20 cellular contexts compared by ENCODE assay signal in the genomic region with DNA sequence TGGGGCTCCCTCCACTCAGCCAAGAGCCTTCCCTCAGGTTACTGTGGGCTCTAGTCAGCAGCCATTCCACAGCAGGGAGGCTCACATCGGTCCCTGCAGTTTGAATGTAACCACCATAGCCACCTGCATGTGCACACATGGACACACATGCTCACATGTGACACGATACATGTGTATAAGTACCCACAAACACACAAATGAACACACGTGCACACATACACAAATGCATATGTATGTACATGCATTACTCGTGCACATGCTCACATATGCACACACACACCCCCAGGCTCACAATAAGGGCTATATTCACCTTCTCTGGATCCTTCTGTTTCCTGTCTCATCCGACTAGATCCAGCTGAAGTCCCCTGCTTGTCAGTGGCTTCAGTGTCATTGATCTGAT. TPM values are rescaled to one million over a fixed set of nuclear protein-coding genes. Genes with fewer than 3 reads are reported as not detected.
A peak's percentile ranks its signal among the peaks of the same experiment; 100 is the strongest.
DNase-seq lines count a peak whose midpoint lies in the region; ATAC-seq, FAIRE-seq and TF ChIP-seq lines count a peak whose summit lies in the region.
"Had no signal": no experiment of that assay in that cellular context is flagged by ENCODE, and none has a peak within 500 bp of the region (broad histone marks: within the 10 kb centered on the region; RNA-seq: fewer than 3 reads in every experiment).

No MANE protein-coding gene starts in this region.

- peaks cover 20% of the 10 kb centered on the region for H3K4me1 Mint-ChIP-seq in T-helper 2 cell treated with Interferon-gamma antibody and Interleukin-4, amounts not matched to agents 5 μg/mL and 100 μg/mL, for 36 hours (ENCODE audit: low read depth)
- peaks cover 76% of the 10 kb centered on the region for H3K4me1 Mint-ChIP-seq in stimulated activated memory B cell treated with anti-CD40 and anti-IgM and Interleukin-4, amounts not matched to agents 10 μg/mL and 1 μg/mL and 100 μg/mL, for 72 hours

- H4K20me1 ChIP-seq in GM12878 (ENCODE audit: control insufficient read depth, insufficient read depth): no peaks in the 10 kb centered on the region

- in situ Hi-C loops in GM12878 (cut with MboI): no loop called here

- BruUV-seq in GM12878 (replicated peaks; lab: Mats Ljungman, UMichigan): TSS peak; percentile 88

- DNase-seq in T-helper 2 cell treated with Interferon-gamma antibody and Interleukin-4, amounts not matched to agents 5 μg/mL and 100 μg/mL, for 36 hours (ENCODE audit: low spot score): no peak
- DNase-seq in T-helper 2 cell: no peak
- no peak for DNase-seq in GM12891 (ENCODE audit: insufficient read length, low spot score)
- no peak for DNase-seq in GM12878 (ENCODE audit: low read depth, low spot score)
- DNase-seq in COR-L47 (lab: John Stamatoyannopoulos, UW): no peak
- DNase-seq in effector CD8-positive, alpha-beta T cell (lab: John Stamatoyannopoulos, UW): no peak
- DNase-seq: 8988T, DMS53, NCI-H1092, NCI-H146, NCI-H2081, NCI-H510A treated with DMSO at 0.1 percent for 48 hours, Peyer's patch, SK-N-SH had no signal

- peaks cover 34% of the 10 kb centered on the region for H3K27me3 Mint-ChIP-seq in T-helper 2 cell treated with Interferon-gamma antibody and Interleukin-4, amounts not matched to agents 5 μg/mL and 100 μg/mL, for 36 hours (ENCODE audit: low read depth)
- peaks cover 18% of the 10 kb centered on the region for H3K27me3 Mint-ChIP-seq in stimulated activated memory B cell treated with anti-CD40 and anti-IgM and Interleukin-4, amounts not matched to agents 10 μg/mL and 1 μg/mL and 100 μg/mL, for 72 hours

- intact Hi-C loops in GM12878 (cut with micrococcal nuclease; ENCODE audit: unreplicated experiment): loop anchor here (2.0 to 5.0 kb wide), 4 partner anchors 32 to 252 kb away; a partner anchor contains a TSS

- POLR2A ChIA-PET in GM12878 (lab: Charles Lee): interaction anchor here (2.6 to 2.7 kb wide), 2 partner anchors 10 to 12 kb away, joined by 12 to 14 read pairs; no protein-coding TSS in a partner anchor

- TF ChIP-seq RAD21 in GM12878 (IDR thresholded peaks at IDR 0.05; ENCODE audit: insufficient read depth, low read depth, low read length): no peak

- ATAC-seq in GM12878: no peak
- no peak for ATAC-seq in stimulated activated memory B cell treated with anti-CD40 and anti-IgM and Interleukin-4, amounts not matched to agents 10 μg/mL and 1 μg/mL and 100 μg/mL, for 72 hours
- ATAC-seq in GM19395 (IDR thresholded peaks at IDR 0.05; ENCODE audit: unreplicated experiment): no peak
- ATAC-seq: Right ventricle myocardium inferior had no signal

- no peaks in the 10 kb centered on the region for H3K9me3 Mint-ChIP-seq in T-helper 2 cell treated with Interferon-gamma antibody and Interleukin-4, amounts not matched to agents 5 μg/mL and 100 μg/mL, for 36 hours
- no peaks in the 10 kb centered on the region for H3K9me3 Mint-ChIP-seq in stimulated activated memory B cell treated with anti-CD40 and anti-IgM and Interleukin-4, amounts not matched to agents 10 μg/mL and 1 μg/mL and 100 μg/mL, for 72 hours

- peaks cover 73% of the 10 kb centered on the region for H3K4me1 ChIP-seq in GM12878 (ENCODE audit: control insufficient read depth, insufficient read depth, low read length)
- H3K4me1 ChIP-seq: Peyer's patch had no signal

- RAD21 ChIA-PET in GM12878 (lab: Charles Lee; ENCODE audit: unreplicated experiment): interaction anchor here (0.7 to 3.8 kb wide), 11 partner anchors 9 to 988 kb away, joined by 3 to 35 read pairs (median 3); a partner anchor contains a TSS

- H2AFZ ChIP-seq in GM12878 (ENCODE audit: control insufficient read depth, low read depth, low read length): no peak overlapping the region

- no peaks in the 10 kb centered on the region for H3K27me3 ChIP-seq in GM12878 (replicated peaks in 1 of 2; ENCODE audit: control insufficient read depth in 2 of 2, insufficient read depth in 2 of 2, low read length in 1 of 2)
- H3K27me3 ChIP-seq: Peyer's patch had no signal

- H3K4me2 ChIP-seq in GM12878 (ENCODE audit: control insufficient read depth, insufficient read depth): peak overlapping the region; percentile 48
- H3K4me2 ChIP-seq: SK-N-SH had no signal

- H3K4me3 ChIP-seq in GM12878: 0 out of 2 replicates have a peak overlapping the region, but pooled peaks have one; percentile 6
- H3K4me3 ChIP-seq: Peyer's patch had no signal

- no peaks in the 10 kb centered on the region for H3K9me3 ChIP-seq in GM12878 (replicated peaks; ENCODE audit: control insufficient read depth, insufficient read depth, low read length)
- H3K9me3 ChIP-seq: Peyer's patch, SK-N-SH had no signal

- H3K27ac Mint-ChIP-seq in T-helper 2 cell treated with Interferon-gamma antibody and Interleukin-4, amounts not matched to agents 5 μg/mL and 100 μg/mL, for 36 hours: no peak overlapping the region
- H3K27ac Mint-ChIP-seq in stimulated activated memory B cell treated with anti-CD40 and anti-IgM and Interleukin-4, amounts not matched to agents 10 μg/mL and 1 μg/mL and 100 μg/mL, for 72 hours: peak overlapping the region; percentile 84

- no peaks in the 10 kb centered on the region for H3K79me2 ChIP-seq in GM12878 (ENCODE audit: control insufficient read depth, insufficient read depth, low read length)

- SMC1A ChIA-PET in GM12878 (lab: Charles Lee; ENCODE audit: uncharacterized antibody, unreplicated experiment): interaction anchor here (0.6 to 4.1 kb wide), 11 partner anchors 9 to 716 kb away, joined by 3 to 37 read pairs (median 4); no protein-coding TSS in a partner anchor

- peak overlapping the region; percentile 85; the same call in 1 of the 2 replicates for H3K27ac ChIP-seq in GM12878 (ENCODE audit: control insufficient read depth, insufficient read depth)

- no peak for TF ChIP-seq CTCF in GM12878 (IDR thresholded peaks at IDR 0.05 in 2 of 3, conservative IDR thresholded peaks at IDR 0.05 in 1 of 3; ENCODE audit: control insufficient read depth in 2 of 3, extremely low read depth in 1 of 3, insufficient read depth in 1 of 3, low read depth in 3 of 3, low read length in 3 of 3)

- peak overlapping the region; percentile 21 for H3K4me3 Mint-ChIP-seq in T-helper 2 cell treated with Interferon-gamma antibody and Interleukin-4, amounts not matched to agents 5 μg/mL and 100 μg/mL, for 36 hours
- peak overlapping the region; percentile 64 for H3K4me3 Mint-ChIP-seq in stimulated activated memory B cell treated with anti-CD40 and anti-IgM and Interleukin-4, amounts not matched to agents 10 μg/mL and 1 μg/mL and 100 μg/mL, for 72 hours

- no peak for TF ChIP-seq EP300 in GM12878 (IDR thresholded peaks at IDR 0.05; ENCODE audit: borderline replicate concordance in 1 of 2, control insufficient read depth in 1 of 2, low read depth in 2 of 2, low read length in 2 of 2)

- 25% methylated on average over 5 of the region's 5 CpGs for WGBS in GM12878 (ENCODE audit: insufficient coverage, insufficient replicate concordance, low lambda C conversion rate, missing lambda C conversion rate)

- FAIRE-seq in GM12891 (lab: Jason Lieb, UNC) (peak; percentile 83), GM12878 (lab: Jason Lieb, UNC) (no peak)
- FAIRE-seq: H1 had no signal

- no peaks in the 10 kb centered on the region for H3K36me3 ChIP-seq in GM12878 (ENCODE audit: control insufficient read depth in 2 of 2, insufficient read depth in 2 of 2, low read length in 1 of 2)
- H3K36me3 ChIP-seq: Peyer's patch had no signal

- H3K9ac ChIP-seq in GM12878 (ENCODE audit: control insufficient read depth, insufficient read depth, low read length): no peak overlapping the region
- H3K9ac ChIP-seq: SK-N-SH had no signal

- TF ChIP-seq POLR2A in GM12891 (IDR thresholded peaks at IDR 0.05; ENCODE audit: low read depth, low read length) (no peak), GM12878 (IDR thresholded peaks at IDR 0.05; ENCODE audit: low read depth, low read length) (no peak)

- no peaks in the 10 kb centered on the region for H3K36me3 Mint-ChIP-seq in T-helper 2 cell treated with Interferon-gamma antibody and Interleukin-4, amounts not matched to agents 5 μg/mL and 100 μg/mL, for 36 hours (ENCODE audit: low read depth)
- H3K36me3 Mint-ChIP-seq in stimulated activated memory B cell treated with anti-CD40 and anti-IgM and Interleukin-4, amounts not matched to agents 10 μg/mL and 1 μg/mL and 100 μg/mL, for 72 hours: no peaks in the 10 kb centered on the region

- CTCF ChIA-PET in GM12878 (lab: Yijun Ruan, JAX): interaction anchor here (0.8 to 2.3 kb wide), 3 partner anchors 9 to 62 kb away, joined by 3 to 7 read pairs (median 7); no protein-coding TSS in a partner anchor

TF ChIP-seq in GM12891, 5 proteins besides CTCF, POLR2A, EP300 and RAD21:
- TF ChIP-seq TAF1 (IDR thresholded peaks at IDR 0.05; ENCODE audit: low read depth, low read length) (no peak), PAX5 (IDR thresholded peaks at IDR 0.05; ENCODE audit: insufficient read depth, low read length, severe bottlenecking) (no peak), POU2F2 (IDR thresholded peaks at IDR 0.05; ENCODE audit: low read depth, low read length) (peak; percentile 71; the same call in 1 of the 2 replicates)

TF ChIP-seq in GM12878, 131 proteins besides CTCF, POLR2A, EP300 and RAD21 (continues in another document):
- no peak for TF ChIP-seq MTA2 (IDR thresholded peaks at IDR 0.05; ENCODE audit: low read depth)
- TF ChIP-seq POU2F2 (IDR thresholded peaks at IDR 0.05; ENCODE audit: borderline replicate concordance, low read depth, low read length): peak; percentile 60; the same call in 2 of the 3 replicates
- TF ChIP-seq RCOR1 (conservative IDR thresholded peaks at IDR 0.05; ENCODE audit: low read depth, low read length): no peak

RNA-seq across cellular contexts. Expression of a gene that starts 36.2 kb away (rescaled TPM):
- 0.13 TPM for polyA plus RNA-seq in GM12891 (2012; ENCODE audit: low read depth, missing spikeins)
- 0.27 and 0.29 TPM in 2 replicates for total RNA-seq in GM12878 (2013; cell fraction: nucleolus; rRNA removed)
- not detected in 2 replicates for total RNA-seq in GM12878 (2014; rRNA removed)
- total RNA-seq in GM12878 (2014; rRNA removed; fragmentation: Illumina TruSeq; extraction: Trizol): 0.04 TPM in 1 of 2 replicates, not detected in the other
- total RNA-seq in GM12878 (2021): 0.05 TPM in 1 of 2 replicates, not detected in the other
- polyA plus RNA-seq in GM12878 (2011; ENCODE audit: low read depth): 0.21 TPM
- 0.49 and 0.62 TPM in 2 replicates for polyA plus RNA-seq in GM12878 (2011; rRNA removed)
- polyA plus RNA-seq in GM12878 (2011; cell fraction: cytosol; rRNA removed): 0.52 and 0.75 TPM in 2 replicates
- polyA plus RNA-seq in GM12878 (2011; cell fraction: nucleus; rRNA removed): 0.47 and 0.52 TPM in 2 replicates
- polyA plus RNA-seq in GM12878 (2012): 0.30 and 0.73 TPM in 2 replicates
- polyA plus RNA-seq in GM12878 (2014; fragmentation: Illumina TruSeq; extraction: Trizol): 0.03 TPM in 1 of 2 replicates, not detected in the other
- under 1 TPM in 1 of 2 experiments, not detected in 1; 0.04 TPM for polyA plus RNA-seq in GM12878 (2014; fragmentation: Nextera tagmentation; extraction: Ambion mirVana)
- polyA plus RNA-seq in GM12878 (2014; rRNA removed): 0.06 TPM in 1 of 2 replicates, not detected in the other
- not detected for polyA plus RNA-seq in GM12878 (2016; fragmentation: Nextera tagmentation; extraction: Ambion mirVana)
- polyA minus RNA-seq in GM12878 (2011; rRNA and poly(A)+ RNA removed): 0.46 and 0.51 TPM in 2 replicates
- not detected in 2 replicates for polyA minus RNA-seq in GM12878 (2011; cell fraction: cytosol; rRNA and poly(A)+ RNA removed)
- polyA minus RNA-seq in GM12878 (2011; cell fraction: nucleus; rRNA and poly(A)+ RNA removed): 0.24 and 0.38 TPM in 2 replicates
- total RNA-seq: MCF 10A had no signal
- polyA plus RNA-seq: BJ had no signal
